ENCODE assay signal across 16 cellular contexts in genomic region chr9:90539266-90539665, GRCh38.
"Had no signal": no experiment of that assay in that cellular context is flagged by ENCODE, and none has a peak within 500 bp of the region (broad histone marks: within the 10 kb centered on the region; RNA-seq: fewer than 3 reads in every experiment).

No MANE protein-coding gene starts in this region.

- DNase-seq: dermis blood vessel endothelial cell; heart right ventricle; hypothalamus; kidney glomerular epithelial cell; mesendoderm; naive B cell; nephron progenitor cell; psoas muscle; retina; right lobe of liver; stimulated activated CD4-positive, alpha-beta T cell treated with anti-CD3 and anti-CD28 coated beads, Interleukin-2, amount 100 ng/mL, for 24 hours; stimulated activated CD4-positive, alpha-beta T cell treated with anti-CD3 and anti-CD28 coated beads, Interleukin-4, amount 100 ng/mL, for 4 hours; stimulated activated naive B cell treated with anti-CD40 and anti-IgM and Interleukin-4, amounts not matched to agents 10 μg/mL and 1 μg/mL and 100 μg/mL, for 72 hours; stimulated activated naive CD8-positive, alpha-beta T cell treated with anti-CD3 and anti-CD28 coated beads, Interleukin-15, amount 100 ng/mL, for 72 hours; testis; upper lobe of right lung had no signal

- ATAC-seq: heart right ventricle; psoas muscle; right lobe of liver; stimulated activated naive B cell treated with anti-CD40 and anti-IgM and Interleukin-4, amounts not matched to agents 10 μg/mL and 1 μg/mL and 100 μg/mL, for 72 hours; stimulated activated naive CD8-positive, alpha-beta T cell treated with anti-CD3 and anti-CD28 coated beads, Interleukin-15, amount 100 ng/mL, for 72 hours; upper lobe of right lung had no signal
